9 cellular contexts compared by ENCODE assay signal in genomic region chr6:15606347-15606746, GRCh38.
"Had no signal": no experiment of that assay in that cellular context is flagged by ENCODE, and none has a peak within 500 bp of the region (broad histone marks: within the 10 kb centered on the region; RNA-seq: fewer than 3 reads in every experiment).

No MANE protein-coding gene starts in this region.

- FAIRE-seq: H1, H54, HepG2 had no signal

- DNase-seq: H9, HCEC 1CT, HFFc6, KBM-7 had no signal

- H3K4me3 ChIP-seq: GM23338 had no signal

- H2AFZ ChIP-seq: GM23338 had no signal

- H3K4me2 ChIP-seq: GM23338 had no signal

- H3K27ac ChIP-seq: HL-60 had no signal
